25 cellular contexts compared by ENCODE assay signal in genomic region chr11:127496165-127496564, GRCh38.
"Had no signal": no experiment of that assay in that cellular context is flagged by ENCODE, and none has a peak within 500 bp of the region (broad histone marks: within the 10 kb centered on the region; RNA-seq: fewer than 3 reads in every experiment).

No MANE protein-coding gene starts in this region.

- DNase-seq: stimulated activated CD4-positive, alpha-beta T cell treated with anti-CD3 and anti-CD28 coated beads, Interleukin-2, amount 100 ng/mL, for 48 hours; stimulated activated CD4-positive, alpha-beta T cell treated with anti-CD3 and anti-CD28 coated beads, Interleukin-4, amount 100 ng/mL, for 1 hour; stimulated activated CD4-positive, alpha-beta T cell treated with anti-CD3 and anti-CD28 coated beads, Interleukin-4, amount 100 ng/mL, for 24 hours; stimulated activated CD4-positive, alpha-beta T cell treated with anti-CD3 and anti-CD28 coated beads, Interleukin-4, amount 100 ng/mL, for 4 hours; stimulated activated CD8-positive, alpha-beta memory T cell treated with anti-CD3 and anti-CD28 coated beads, Interleukin-4, amount 100 ng/mL, for 48 hours; stimulated activated naive B cell treated with anti-CD40 and anti-IgM and Interleukin-4, amounts not matched to agents 10 μg/mL and 1 μg/mL and 100 μg/mL, for 72 hours; stimulated activated naive CD4-positive, alpha-beta T cell; stimulated activated naive CD4-positive, alpha-beta T cell treated with Interleukin-2 at 50 U/mL for 16 hours; stimulated activated naive CD8-positive, alpha-beta T cell treated with anti-CD3 and anti-CD28 coated beads, Interleukin-15, amount 100 ng/mL, for 72 hours; stimulated activated naive CD8-positive, alpha-beta T cell treated with anti-CD3 and anti-CD28 coated beads, Interleukin-15, Interleukin-2, amounts not matched to agents 100 U/mL and 50 U/mL, for 24 hours; stomach; substantia nigra; testis; thyroid gland; tibial artery; transverse colon; upper lobe of left lung; upper lobe of right lung; uterus had no signal

- H3K36me3 ChIP-seq: stomach, suprapubic skin, thoracic aorta, thyroid gland, tibial artery, tibial nerve, transverse colon, upper lobe of left lung, upper lobe of right lung, uterus, vagina had no signal

- H3K4me1 ChIP-seq: stomach, suprapubic skin, testis, thyroid gland, tibial artery, tibial nerve, transverse colon, upper lobe of left lung, upper lobe of right lung, uterus, vagina had no signal

- ATAC-seq: stimulated activated effector memory CD8-positive, alpha-beta T cell treated with anti-CD3 and anti-CD28 coated beads, Interleukin-12 subunit alpha, Interleukin-12 subunit beta, amount 100 ng/mL, for 72 hours; stimulated activated memory B cell treated with anti-CD40 and anti-IgM and Interleukin-4, amounts not matched to agents 10 μg/mL and 1 μg/mL and 100 μg/mL, for 72 hours; stimulated activated naive B cell treated with anti-CD40 and anti-IgM and Interleukin-4, amounts not matched to agents 10 μg/mL and 1 μg/mL and 100 μg/mL, for 72 hours; stimulated activated naive CD8-positive, alpha-beta T cell treated with anti-CD3 and anti-CD28 coated beads, Interleukin-15, amount 100 ng/mL, for 72 hours; stimulated activated naive CD8-positive, alpha-beta T cell treated with anti-CD3 and anti-CD28 coated beads, Interleukin-15, Interleukin-2, amounts not matched to agents 100 U/mL and 50 U/mL, for 24 hours; upper lobe of right lung had no signal

- H3K27me3 ChIP-seq: stomach, suprapubic skin, testis, thyroid gland, tibial artery, tibial nerve, transverse colon, upper lobe of left lung, upper lobe of right lung, uterus, vagina had no signal

- H3K4me3 ChIP-seq: stomach, suprapubic skin, testis, thoracic aorta, thyroid gland, tibial artery, tibial nerve, transverse colon, upper lobe of left lung, upper lobe of right lung, uterus, vagina had no signal

- H3K9me3 ChIP-seq: suprapubic skin, testis, thyroid gland, uterus, vagina had no signal

- H3K27ac ChIP-seq: stomach, suprapubic skin, testis, thoracic aorta, thyroid gland, tibial artery, tibial nerve, transverse colon, upper lobe of left lung, upper lobe of right lung, uterus, vagina had no signal
